ENCODE assay signal across 1 cellular context in genomic region chr18:13176847-13177246, GRCh38.
TF ChIP-seq lines count a peak whose summit lies in the region.

No MANE protein-coding gene starts in this region.

TF ChIP-seq in GM23338, 12 proteins besides CTCF, POLR2A, EP300 and RAD21 (continued from another document):
- TF ChIP-seq ZNF462 (CRISPR knock-in tag; IDR thresholded peaks at IDR 0.05) (no peak), EZH2phosphoT487 (IDR thresholded peaks at IDR 0.05; ENCODE audit: unreplicated experiment) (no peak), POLR2AphosphoS5 (IDR thresholded peaks at IDR 0.05; ENCODE audit: low read depth) (no peak), STAT1 (IDR thresholded peaks at IDR 0.05; ENCODE audit: unreplicated experiment) (no peak), ETS1 (IDR thresholded peaks at IDR 0.05) (no peak), ZNF114 (CRISPR knock-in tag; IDR thresholded peaks at IDR 0.05) (no peak), CREB1 (CRISPR knock-in tag; IDR thresholded peaks at IDR 0.05; ENCODE audit: low read depth) (no peak)
